In genomic region chr6:73225396-73225795, GRCh38 we compare ENCODE assay signal across 8 cellular contexts. TPM values are rescaled to one million over a fixed set of nuclear protein-coding genes. Genes with fewer than 3 reads are reported as not detected.
"Had no signal": no experiment of that assay in that cellular context is flagged by ENCODE, and none has a peak within 500 bp of the region (broad histone marks: within the 10 kb centered on the region; RNA-seq: fewer than 3 reads in every experiment).

Gene KHDC1L (minus strand): TSS chr6:73225496. CDS start chr6:73225408, 88 bp downstream.

- H3K4me3 ChIP-seq: GM23338, HAP-1 had no signal

- FAIRE-seq: H1, H54, HTR-8/SVneo had no signal

- H3K4me2 ChIP-seq: GM23338 had no signal

- H3K9me3 ChIP-seq: HAP-1 had no signal

- H2AFZ ChIP-seq: GM23338 had no signal

- H3K27ac Mint-ChIP-seq: GM23338 had no signal

- H3K4me1 ChIP-seq: HAP-1 had no signal

- H3K36me3 ChIP-seq: HAP-1 had no signal

- DNase-seq: IMR-90, KBM-7 had no signal

- H3K4me1 Mint-ChIP-seq: GM23338 had no signal

- H3K4me3 Mint-ChIP-seq: GM23338 had no signal

- ATAC-seq: GM23338 had no signal

RNA-seq across cellular contexts. Expression of gene KHDC1L, which starts in this region (rescaled TPM):
- total RNA-seq: GM23338, H1, HT-29 had no signal
- polyA plus RNA-seq: GM23338 had no signal
